11 cellular contexts compared by ENCODE assay signal in genomic region chr11:47413908-47414684, GRCh38. TPM values are rescaled to one million over a fixed set of nuclear protein-coding genes. Genes with fewer than 3 reads are reported as not detected.
DNase-seq lines count a peak whose midpoint lies in the region; ATAC-seq and TF ChIP-seq lines count a peak whose summit lies in the region.
"Had no signal": no experiment of that assay in that cellular context is flagged by ENCODE, and none has a peak within 500 bp of the region (broad histone marks: within the 10 kb centered on the region; RNA-seq: fewer than 3 reads in every experiment).

No MANE protein-coding gene starts in this region.

- no peak for TF ChIP-seq CTCF in heart left ventricle (IDR thresholded peaks at IDR 0.05)
- no peak for TF ChIP-seq CTCF in cardiac fibroblast (IDR thresholded peaks at IDR 0.05; ENCODE audit: low read depth, low read length)
- TF ChIP-seq CTCF in upper lobe of left lung (IDR thresholded peaks at IDR 0.05), result no peak
- no peak for TF ChIP-seq CTCF in GM20000 (IDR thresholded peaks at IDR 0.05; ENCODE audit: extremely low read depth, missing control alignments)

- H3K27ac ChIP-seq in heart left ventricle (peak overlapping the region in 8 of 12 donors; percentile 13 to 90 (median 58)), upper lobe of left lung (peak overlapping the region; percentile 68 to 90 (median 80))
- H3K27ac ChIP-seq: HL-60 had no signal

- no peak overlapping the region for H3K4me3 ChIP-seq in heart left ventricle
- no peak overlapping the region for H3K4me3 ChIP-seq in cardiac fibroblast (replicated peaks in 1 of 2; ENCODE audit: low read depth in 2 of 2, low read length in 2 of 2)
- H3K4me3 ChIP-seq in upper lobe of left lung, result no peak overlapping the region

- WGBS in heart left ventricle, 4 donors, result 66 to 73% (median 71%) methylated on average over 16 of the region's 16 CpGs
- WGBS in upper lobe of left lung, 2 donors, result 82 to 87% methylated on average over 11 to 16 of the region's 16 CpGs

- H3K9me3 ChIP-seq in heart left ventricle (no peaks in the 10 kb centered on the region), upper lobe of left lung (no peaks in the 10 kb centered on the region)

- H3K27me3 ChIP-seq in heart left ventricle (no peaks in the 10 kb centered on the region), upper lobe of left lung (no peaks in the 10 kb centered on the region)

- peak; percentile 62 to 91 (median 72) for DNase-seq in heart left ventricle
- no peak for DNase-seq in Right ventricle myocardium inferior (ENCODE audit: missing footprints)
- DNase-seq in cardiac fibroblast (ENCODE audit: low read depth in 2 of 2), result peak; percentile 76 to 78
- DNase-seq in myocyte (ENCODE audit: low read depth), result peak; percentile 87
- peak in 1 of 2 donors; percentile 76 for DNase-seq in upper lobe of left lung
- DNase-seq in NOMO-1 treated with DMSO at 0.1 percent for 48 hours (lab: John Stamatoyannopoulos, UW; ENCODE audit: unreplicated experiment), result no peak
- DNase-seq in GM20000 (ENCODE audit: low spot score), result no peak
- DNase-seq: AML-193, NCI-H2029 treated with DMSO at 0.1 percent for 48 hours had no signal

- TF ChIP-seq POLR2A in heart left ventricle (IDR thresholded peaks at IDR 0.05), result no peak
- TF ChIP-seq POLR2A in upper lobe of left lung (IDR thresholded peaks at IDR 0.05), result no peak

- intact Hi-C loops in heart left ventricle (cut with DNase I), result no loop called here
- intact Hi-C loops in Right ventricle myocardium inferior (cut with DNase I), result no loop called here

- peaks cover 0 to 77% (median 69%) of the 10 kb centered on the region in 9 donors for H3K36me3 ChIP-seq in heart left ventricle
- peaks cover 4 to 85% (median 48%) of the 10 kb centered on the region in 4 donors for H3K36me3 ChIP-seq in upper lobe of left lung

- peaks cover 7 to 64% (median 36%) of the 10 kb centered on the region in 12 donors for H3K4me1 ChIP-seq in heart left ventricle
- H3K4me1 ChIP-seq in upper lobe of left lung, result peaks cover 42 to 67% (median 47%) of the 10 kb centered on the region in 4 donors

- ATAC-seq in heart left ventricle (peak in 2 of 4 donors; percentile 4 to 48), Right ventricle myocardium inferior (no peak), upper lobe of left lung (ENCODE audit: low FRiP score in 2 of 2) (peak in 1 of 2 donors; percentile 44), GM18907 (IDR thresholded peaks at IDR 0.05; ENCODE audit: unreplicated experiment) (no peak)

- peak in 1 of 4 donors; percentile 33 for TF ChIP-seq EP300 in upper lobe of left lung (IDR thresholded peaks at IDR 0.05)

RNA-seq across cellular contexts. Expression of gene SLC39A13, which starts 5.7 kb away (rescaled TPM):
- total RNA-seq in heart left ventricle (10 to 100 TPM; 33.5 to 82.8 (median 45.3) TPM), Right ventricle myocardium inferior (35.0 TPM), myocyte (124 and 131 TPM in 2 replicates), upper lobe of left lung (10 to 100 TPM; 47.9 to 98.8 (median 62.8) TPM)
- 10 to 100 TPM; 56.5 to 97.3 TPM for polyA plus RNA-seq in heart left ventricle
- polyA plus RNA-seq in myocyte (2012), result 126 TPM

RNA-seq across cellular contexts. Expression of gene PSMC3, which starts 12.1 kb away (rescaled TPM):
- total RNA-seq in heart left ventricle (100 to 1,000 TPM; 121 to 215 (median 151) TPM), Right ventricle myocardium inferior (160 TPM), myocyte (257 and 296 TPM in 2 replicates), upper lobe of left lung (100 to 1,000 TPM in 3 of 6 donors, 10 to 100 TPM in 3; 70.1 to 116 (median 99.8) TPM)
- 100 to 1,000 TPM; 195 to 258 TPM for polyA plus RNA-seq in heart left ventricle
- 272 TPM for polyA plus RNA-seq in myocyte (2012)

RNA-seq across cellular contexts. Expression of gene RAPSN, which starts 34.8 kb away (rescaled TPM):
- 1 to 10 TPM; 1.4 to 6.5 (median 3.6) TPM for total RNA-seq in heart left ventricle
- polyA plus RNA-seq in heart left ventricle, result 1 to 10 TPM in 1 of 2 donors, under 1 TPM in 1; 0.43 to 2.2 TPM
- total RNA-seq in Right ventricle myocardium inferior, result 7.0 TPM
- 321 and 358 TPM in 2 replicates for total RNA-seq in myocyte
- 191 TPM for polyA plus RNA-seq in myocyte (2012)
- total RNA-seq in upper lobe of left lung, result 1 to 10 TPM in 2 of 6 donors, under 1 TPM in 1, not detected in 3; 0.30 to 1.1 (median 1.0) TPM

RNA-seq across cellular contexts. Expression of gene SPI1, which starts 35.7 kb away (rescaled TPM):
- 10 to 100 TPM in 4 of 9 donors, 1 to 10 TPM in 5; 2.8 to 78.9 (median 8.5) TPM for total RNA-seq in heart left ventricle
- 1 to 10 TPM; 4.3 to 7.7 TPM for polyA plus RNA-seq in heart left ventricle
- 14.6 TPM for total RNA-seq in Right ventricle myocardium inferior
- not detected in 2 replicates for total RNA-seq in myocyte
- not detected for polyA plus RNA-seq in myocyte (2012)
- total RNA-seq in upper lobe of left lung, result 100 to 1,000 TPM in 5 of 6 donors, 10 to 100 TPM in 1; 52.8 to 275 (median 179) TPM

Comparison
In these comparisons a context has a peak if more than half of its experiments do, and no peak if none do; other contexts are left out.
1. DNase-seq: peak in heart left ventricle (5 of 5), cardiac fibroblast (2 of 2) and myocyte (single experiment); none in Right ventricle myocardium inferior (single experiment), NOMO-1 treated with DMSO at 0.1 percent for 48 hours (single experiment) and GM20000 (single experiment).
2. RNA of gene RAPSN, which starts 34.8 kb away (total RNA-seq): 321 to 358 TPM in myocyte; 7.0 TPM in Right ventricle myocardium inferior (single experiment), 1.4 to 6.5 TPM in heart left ventricle and 0.30 to 1.1 TPM in upper lobe of left lung; every median in the first group is over 10 times any median in the second.